Comparison of ENCODE assay signal across 13 cellular contexts in the genomic region with DNA sequence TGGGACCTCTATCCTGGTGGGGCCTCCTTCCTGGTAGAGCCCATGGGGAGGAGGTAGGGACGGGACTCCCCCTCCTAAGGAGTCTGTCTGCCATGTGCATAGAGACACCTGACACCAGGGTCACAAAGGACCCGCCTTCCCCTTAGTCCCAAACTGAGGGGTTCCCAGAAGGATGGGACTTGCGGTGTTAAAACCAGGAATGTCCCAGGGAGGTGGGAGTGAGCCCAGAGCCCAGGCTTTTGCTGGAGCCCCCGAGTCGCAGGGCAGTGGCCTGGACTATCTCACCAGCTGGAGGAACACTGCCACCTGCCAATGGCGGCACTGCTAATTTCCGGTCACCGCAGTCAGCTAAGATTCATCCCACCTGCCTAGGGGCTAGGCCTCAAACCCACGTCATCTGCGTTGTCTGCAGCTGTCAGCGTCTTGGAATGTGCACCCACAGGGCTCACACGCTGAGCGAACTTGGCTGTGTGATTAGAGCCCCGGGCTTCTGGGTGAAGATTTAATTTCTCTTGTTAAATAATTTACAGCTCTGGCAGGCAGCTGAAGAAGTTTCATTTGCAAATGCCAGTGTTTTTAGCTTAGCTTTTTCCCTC. TPM values are rescaled to one million over a fixed set of nuclear protein-coding genes. Genes with fewer than 3 reads are reported as not detected.
DNase-seq lines count a peak whose midpoint lies in the region; ATAC-seq, FAIRE-seq and TF ChIP-seq lines count a peak whose summit lies in the region.
"Had no signal": no experiment of that assay in that cellular context is flagged by ENCODE, and none has a peak within 500 bp of the region (broad histone marks: within the 10 kb centered on the region; RNA-seq: fewer than 3 reads in every experiment).

No MANE protein-coding gene starts in this region.

- H3K36me3 ChIP-seq in IMR-90 (ENCODE audit: control insufficient read depth, insufficient read depth, low read length) (no peaks in the 10 kb centered on the region), bronchial epithelial cell (ENCODE audit: control insufficient read depth, insufficient read depth, low read length) (no peaks in the 10 kb centered on the region), lower lobe of right lung (no peaks in the 10 kb centered on the region), stomach (no peaks in the 10 kb centered on the region)
- H3K36me3 ChIP-seq: BLaER1 had no signal

- H3K27me3 ChIP-seq in AG04450 (ENCODE audit: control insufficient read depth, insufficient read depth, low read length) (no peaks in the 10 kb centered on the region), IMR-90 (ENCODE audit: control insufficient read depth, insufficient read depth, low read length) (peaks cover 4% of the 10 kb centered on the region), bronchial epithelial cell (ENCODE audit: control insufficient read depth, insufficient read depth, low read length) (no peaks in the 10 kb centered on the region), lower lobe of right lung (ENCODE audit: low read depth) (no peaks in the 10 kb centered on the region), stomach (no peaks in the 10 kb centered on the region)
- H3K27me3 ChIP-seq: BLaER1 had no signal

- no peaks in the 10 kb centered on the region for H3K9me1 ChIP-seq in IMR-90 (ENCODE audit: insufficient read depth, low read length)

- H4K5ac ChIP-seq in IMR-90 (ENCODE audit: low read depth, low read length): no peak overlapping the region

- FAIRE-seq in bronchial epithelial cell (lab: Jason Lieb, UNC): no peak

- no peak overlapping the region for H4K91ac ChIP-seq in IMR-90 (ENCODE audit: insufficient read depth, low read depth, low read length)

- no peak overlapping the region for H3K23ac ChIP-seq in IMR-90 (ENCODE audit: low read depth, low read length)

- no peak overlapping the region for H3K9ac ChIP-seq in IMR-90 (ENCODE audit: low read depth, low read length)
- H3K9ac ChIP-seq: BLaER1 had no signal

- dilution Hi-C loops in IMR-90 (cut with HindIII; ENCODE audit: low sequenced_read_pairs, unreplicated experiment): no loop called here

- H2BK5ac ChIP-seq in IMR-90 (ENCODE audit: low read depth, low read length, poor library complexity, severe bottlenecking): no peak overlapping the region

- no peak overlapping the region for H2BK120ac ChIP-seq in IMR-90 (ENCODE audit: low read depth, low read length)

- H3K4me2 ChIP-seq in IMR-90 (ENCODE audit: low read depth, low read length): no peak overlapping the region
- H3K4me2 ChIP-seq: BLaER1 had no signal

- TF ChIP-seq POLR2A in IMR-90 (IDR thresholded peaks at IDR 0.05; ENCODE audit: low read depth, low read length) (no peak), stomach (IDR thresholded peaks at IDR 0.05) (no peak)

- CTCF ChIA-PET in AG04450 (lab: Charles Lee) (no interaction called here), IMR-90 (lab: Yijun Ruan, JAX) (interaction anchor here (1.3 kb wide), 1 partner anchor 17 kb away, joined by 4 read pairs; no protein-coding TSS in a partner anchor)

- no peaks in the 10 kb centered on the region for H3K4me1 ChIP-seq in IMR-90 (ENCODE audit: control insufficient read depth, insufficient read depth, low read length)
- H3K4me1 ChIP-seq in lower lobe of right lung: no peaks in the 10 kb centered on the region
- H3K4me1 ChIP-seq in stomach: no peaks in the 10 kb centered on the region

- intact Hi-C loops in IMR-90 (cut with micrococcal nuclease) (no loop called here), lower lobe of right lung (cut with DNase I) (no loop called here), stomach (cut with DNase I; ENCODE audit: low total_unique reads) (no loop called here)

- no peak overlapping the region for H3K56ac ChIP-seq in IMR-90 (ENCODE audit: extremely low read depth, insufficient read depth, low read length)

- H3K4ac ChIP-seq in IMR-90 (ENCODE audit: low read depth, low read length): no peak overlapping the region

- TF ChIP-seq CTCF in AG04450 (IDR thresholded peaks at IDR 0.05; ENCODE audit: low read depth, low read length) (no peak), IMR-90 (conservative IDR thresholded peaks at IDR 0.05; ENCODE audit: low read depth, low read length) (no peak), bronchial epithelial cell (IDR thresholded peaks at IDR 0.05; ENCODE audit: insufficient read depth, low read length, severe bottlenecking) (no peak), lower lobe of right lung (IDR thresholded peaks at IDR 0.05) (no peak), stomach (IDR thresholded peaks at IDR 0.05) (no peak)

- no peak overlapping the region for H3K14ac ChIP-seq in IMR-90 (replicated peaks; ENCODE audit: low read depth, low read length)

- peak overlapping the region; percentile 39 for H3K27ac ChIP-seq in AG04450 (ENCODE audit: low read depth, low read length)
- no peak overlapping the region for H3K27ac ChIP-seq in IMR-90 (ENCODE audit: insufficient read depth, low read length)
- no peak overlapping the region for H3K27ac ChIP-seq in lower lobe of right lung
- H3K27ac ChIP-seq in stomach: no peak overlapping the region
- H3K27ac ChIP-seq: BLaER1, skin epidermis had no signal

- H2AFZ ChIP-seq in IMR-90 (replicated peaks; ENCODE audit: low read length, poor library complexity): peak overlapping the region; percentile 63

- DNase-seq in AG04450 (ENCODE audit: low read depth, low spot score) (peak; percentile 33), IMR-90 (peak; percentile 81), bronchial epithelial cell (ENCODE audit: low read depth) (peak; percentile 74), lower lobe of right lung (peak; percentile 16), stomach (no peak), inferior parietal cortex (ENCODE audit: extremely low spot score) (no peak), NCI-H1436 (lab: John Stamatoyannopoulos, UW) (no peak)
- DNase-seq: mucosa of descending colon; NCI-H1417 treated with DMSO at 0.1 percent for 48 hours; stimulated activated CD8-positive, alpha-beta memory T cell treated with anti-CD3 and anti-CD28 coated beads, Interleukin-4, amount 100 ng/mL, for 48 hours had no signal

- H2AK5ac ChIP-seq in IMR-90 (ENCODE audit: low read depth, low read length): no peak overlapping the region

- no peak overlapping the region for H2BK15ac ChIP-seq in IMR-90 (ENCODE audit: low read depth, low read length)

- H4K8ac ChIP-seq in IMR-90 (ENCODE audit: low read depth in 2 of 2, low read length in 2 of 2): no peak overlapping the region

- TF ChIP-seq EP300 in stomach (IDR thresholded peaks at IDR 0.05): no peak

- H3K18ac ChIP-seq in IMR-90 (ENCODE audit: low read depth, low read length): no peak overlapping the region

- H3K4me3 ChIP-seq in AG04450 (ENCODE audit: low read depth, low read length) (no peak overlapping the region), IMR-90 (ENCODE audit: insufficient read depth, low read depth, low read length) (no peak overlapping the region), bronchial epithelial cell (ENCODE audit: low read depth, low read length) (no peak overlapping the region), lower lobe of right lung (no peak overlapping the region), stomach (no peak overlapping the region)
- H3K4me3 ChIP-seq: BLaER1, mucosa of descending colon, skin epidermis had no signal

- H3K79me1 ChIP-seq in IMR-90 (ENCODE audit: low read depth in 1 of 2, low read length in 2 of 2): no peaks in the 10 kb centered on the region

- H3K9me3 ChIP-seq in AG04450 (ENCODE audit: control insufficient read depth, insufficient read depth, low read length) (no peaks in the 10 kb centered on the region), IMR-90 (ENCODE audit: control insufficient read depth, insufficient read depth, low read length) (no peaks in the 10 kb centered on the region), lower lobe of right lung (no peaks in the 10 kb centered on the region), stomach (no peaks in the 10 kb centered on the region)
- H3K9me3 ChIP-seq: BLaER1, mucosa of descending colon had no signal

- no TSS peak for BruUV-seq in IMR-90 (replicated peaks; lab: Mats Ljungman, UMichigan)

- POLR2A ChIA-PET in AG04450 (lab: Yijun Ruan, JAX) (no interaction called here), IMR-90 (lab: Charles Lee; ENCODE audit: unreplicated experiment) (no interaction called here)

- no peak; the same call in 1 of the 2 replicates for TF ChIP-seq RAD21 in IMR-90 (IDR thresholded peaks at IDR 0.05; ENCODE audit: low read length)

- no CpG with 5 or more reads among the region's 14 CpGs for WGBS in IMR-90 (ENCODE audit: extremely low coverage in 2 of 2, insufficient read length in 1 of 2), 2 experiments
- WGBS in stomach, 5 donors: 76 to 89% (median 80%) methylated on average over 9 to 14 of the region's 14 CpGs

- H2BK20ac ChIP-seq in IMR-90 (ENCODE audit: low read depth, low read length): no peak overlapping the region

- peak; percentile 75 for ATAC-seq in IMR-90 (ENCODE audit: low read depth)
- ATAC-seq in lower lobe of right lung: peak in 1 of 2 donors; percentile 76
- no peak for ATAC-seq in GM21723 (IDR thresholded peaks at IDR 0.05; ENCODE audit: unreplicated experiment)
- ATAC-seq: mucosa of descending colon had no signal

- in situ Hi-C loops in IMR-90 (cut with MboI; ENCODE audit: low sequenced_read_pairs): no loop called here

- peak overlapping the region; percentile 1 for H2AK9ac ChIP-seq in IMR-90 (replicated peaks; ENCODE audit: low read depth, low read length, poor library complexity)

- H4K20me1 ChIP-seq in IMR-90 (ENCODE audit: insufficient read depth, low read length): no peaks in the 10 kb centered on the region
- H4K20me1 ChIP-seq: BLaER1 had no signal

TF ChIP-seq in IMR-90, 13 proteins besides CTCF, POLR2A, EP300 and RAD21 (continues in another document):
- no peak for TF ChIP-seq SMC3 (IDR thresholded peaks at IDR 0.05; ENCODE audit: low read depth, low read length)
- TF ChIP-seq CHD1 (IDR thresholded peaks at IDR 0.05; ENCODE audit: low read depth, low read length): no peak
- TF ChIP-seq MAFK (IDR thresholded peaks at IDR 0.05; ENCODE audit: low read depth, low read length): no peak
- no peak for TF ChIP-seq MXI1 (IDR thresholded peaks at IDR 0.05; ENCODE audit: borderline replicate concordance, low read depth, low read length)
- TF ChIP-seq NFE2L2 (IDR thresholded peaks at IDR 0.05; ENCODE audit: low read depth, low read length): no peak

RNA-seq across cellular contexts. Expression of a gene that starts 31.9 kb away (rescaled TPM):
- polyA plus RNA-seq in AG04450 (2011; rRNA removed) (5.8 and 9.3 TPM in 2 replicates), IMR-90 (2012; rRNA removed) (11.4 and 12.0 TPM in 2 replicates), stomach (1 to 10 TPM; 1.1 to 2.5 (median 1.3) TPM)
- polyA minus RNA-seq in AG04450 (2011; rRNA and poly(A)+ RNA removed): 15.1 and 18.3 TPM in 2 replicates
- total RNA-seq in IMR-90 (2012; rRNA removed) (8.4 and 8.9 TPM in 2 replicates), bronchial epithelial cell (4.7 and 6.1 TPM in 2 replicates), lower lobe of right lung (281 TPM), stomach (10 to 100 TPM in 4 of 5 donors, 1 to 10 TPM in 1; 9.9 to 70.9 (median 17.8) TPM)
- 6.7 and 9.4 TPM in 2 replicates for polyA plus RNA-seq in IMR-90 (2012; cell fraction: cytosol; rRNA removed)
- polyA plus RNA-seq in IMR-90 (2012; cell fraction: nucleus; rRNA removed; ENCODE audit: low replicate concordance): 23.7 and 37.4 TPM in 2 replicates

Comparison
In these comparisons a context has a peak if more than half of its experiments do, and no peak if none do; other contexts are left out.
1. DNase-seq: peak in AG04450 (single experiment), IMR-90 (single experiment), bronchial epithelial cell (single experiment) and lower lobe of right lung (single experiment); none in stomach (single experiment), inferior parietal cortex (single experiment) and NCI-H1436 (single experiment).